Comparison of ENCODE assay signal across 8 cellular contexts in genomic region chr20:38242848-38243449, GRCh38. TPM values are rescaled to one million over a fixed set of nuclear protein-coding genes. Genes with fewer than 3 reads are reported as not detected.
DNase-seq lines count a peak whose midpoint lies in the region; ATAC-seq and TF ChIP-seq lines count a peak whose summit lies in the region.

No MANE protein-coding gene starts in this region.

- H3K4me3 Mint-ChIP-seq in endothelial cell (ENCODE audit: unreplicated experiment), result peak overlapping the region; percentile 2

- H3K4me1 Mint-ChIP-seq in endothelial cell (ENCODE audit: unreplicated experiment), result peaks cover 3% of the 10 kb centered on the region

- H3K36me3 Mint-ChIP-seq in endothelial cell (ENCODE audit: low read depth, unreplicated experiment), result peaks cover 7% of the 10 kb centered on the region

- peaks cover 6% of the 10 kb centered on the region for H3K4me1 ChIP-seq in NT2/D1 (ENCODE audit: insufficient read depth, insufficient read length)

- H3K4me3 ChIP-seq in NT2/D1 (ENCODE audit: insufficient read length, low read depth), result no peak overlapping the region

- no peaks in the 10 kb centered on the region for H3K9me3 Mint-ChIP-seq in endothelial cell (ENCODE audit: unreplicated experiment)

- H3K27ac Mint-ChIP-seq in endothelial cell (ENCODE audit: unreplicated experiment), result no peak overlapping the region

- peak; percentile 35 to 37 for DNase-seq in stimulated activated CD4-positive, alpha-beta T cell treated with anti-CD3 and anti-CD28 coated beads, Interleukin-2, amount 100 ng/mL, for 48 hours
- DNase-seq in stimulated activated CD4-positive, alpha-beta T cell treated with anti-CD3 and anti-CD28 coated beads, Interleukin-4, amount 100 ng/mL, for 1 hour, result no peak
- DNase-seq in NT2/D1 (ENCODE audit: low read depth, low spot score) (peak; percentile 68), endothelial cell (ENCODE audit: low spot score) (no peak), SW480 (ENCODE audit: low spot score) (no peak), NCI-H2107 (lab: John Stamatoyannopoulos, UW) (no peak)
- DNase-seq in activated effector memory CD4-positive, alpha-beta T cell treated with Interleukin-2 at 50 U/mL for 16 hours, result no peak

- peak; percentile 87 for TF ChIP-seq CTCF in endothelial cell (IDR thresholded peaks at IDR 0.05; ENCODE audit: unreplicated experiment)

- H3K9ac ChIP-seq in NT2/D1 (ENCODE audit: insufficient read length, low read depth), result no peak overlapping the region

- peaks cover 4% of the 10 kb centered on the region for H3K27me3 Mint-ChIP-seq in endothelial cell (ENCODE audit: unreplicated experiment)

- H3K36me3 ChIP-seq in NT2/D1 (ENCODE audit: insufficient read depth, insufficient read length, low read length), result no peaks in the 10 kb centered on the region

- no peaks in the 10 kb centered on the region for H3K27me3 ChIP-seq in NT2/D1 (ENCODE audit: insufficient read depth, insufficient read length)

- H3K9me3 ChIP-seq in NT2/D1 (ENCODE audit: insufficient read depth, low read length), result peaks cover 42% of the 10 kb centered on the region

- ATAC-seq in GM19035 (IDR thresholded peaks at IDR 0.05; ENCODE audit: unreplicated experiment), result no peak

RNA-seq across cellular contexts. Expression of gene KIAA1755, which starts 17.6 kb away (rescaled TPM):
- not detected for total RNA-seq in endothelial cell (ENCODE audit: unreplicated experiment)

Comparison
In these comparisons a context has a peak if more than half of its experiments do, and no peak if none do; other contexts are left out.
1. DNase-seq: peak in stimulated activated CD4-positive, alpha-beta T cell treated with anti-CD3 and anti-CD28 coated beads, Interleukin-2, amount 100 ng/mL, for 48 hours (2 of 2) and NT2/D1 (single experiment); none in stimulated activated CD4-positive, alpha-beta T cell treated with anti-CD3 and anti-CD28 coated beads, Interleukin-4, amount 100 ng/mL, for 1 hour (single experiment), endothelial cell (single experiment), SW480 (single experiment), NCI-H2107 (single experiment) and activated effector memory CD4-positive, alpha-beta T cell treated with Interleukin-2 at 50 U/mL for 16 hours (single experiment).